Comparison of ENCODE assay signal across 8 cellular contexts in the genomic region with DNA sequence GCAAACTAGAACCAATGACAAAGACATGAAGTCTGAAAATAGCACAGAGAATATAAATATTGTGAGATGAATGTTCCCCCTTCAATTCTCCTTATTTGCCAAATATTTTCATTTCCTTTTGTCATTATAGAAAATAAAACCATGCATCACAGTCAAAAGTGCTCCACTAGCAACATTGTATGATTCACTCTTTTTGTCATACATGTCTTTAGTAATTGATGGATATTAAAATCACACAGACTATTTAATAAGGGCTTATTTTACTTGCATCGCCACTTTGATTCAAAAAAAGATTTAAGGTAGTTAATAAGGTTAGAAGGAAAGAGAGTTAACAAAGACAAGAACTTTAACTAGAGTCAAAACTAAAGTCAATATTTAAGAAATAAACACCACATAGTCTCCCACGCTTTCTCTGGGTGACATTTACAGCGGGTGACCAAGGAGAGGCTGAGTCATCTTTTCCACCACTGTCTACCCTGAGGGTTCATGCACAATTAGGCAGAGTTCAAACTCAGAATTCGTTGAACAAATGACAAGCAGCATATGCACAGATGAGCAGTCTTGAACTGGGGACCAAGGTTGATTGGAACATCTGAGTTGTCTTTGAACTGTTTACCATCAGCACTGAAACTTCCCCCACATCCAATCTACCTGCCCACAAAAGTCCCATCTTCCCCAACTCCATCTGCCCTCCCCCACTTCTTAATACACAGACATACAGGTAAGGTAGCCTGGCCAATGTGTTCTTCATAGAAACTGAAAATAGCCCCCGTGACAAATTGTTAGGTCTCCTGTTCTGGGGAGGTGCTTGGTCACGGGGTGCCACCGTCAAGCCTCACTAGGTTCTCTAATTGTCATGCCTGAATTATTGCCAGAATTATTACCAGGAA. TPM values are rescaled to one million over a fixed set of nuclear protein-coding genes. Genes with fewer than 3 reads are reported as not detected.
DNase-seq lines count a peak whose midpoint lies in the region; ATAC-seq, FAIRE-seq and TF ChIP-seq lines count a peak whose summit lies in the region.

No MANE protein-coding gene starts in this region.

- H3K79me2 ChIP-seq in K562 (ENCODE audit: control insufficient read depth, insufficient read depth, low read length), result no peaks in the 10 kb centered on the region

- no peak overlapping the region for H3K9ac ChIP-seq in K562 (ENCODE audit: insufficient read depth in 1 of 2, low read depth in 2 of 2, low read length in 2 of 2)

- peak; percentile 81 for FAIRE-seq in K562 (lab: Jason Lieb, UNC)
- no peak for FAIRE-seq in small intestine (lab: Jason Lieb, UNC)

- in situ Hi-C loops in K562 (cut with MboI), result no loop called here

- no peak overlapping the region for H3K27ac ChIP-seq in K562 (ENCODE audit: extremely low read depth, low read depth, low read length)
- H3K27ac ChIP-seq in small intestine (ENCODE audit: low read depth in 1 of 2, low read length in 1 of 2), result peak overlapping the region in 1 of 2 donors; percentile 20
- no peak overlapping the region for H3K27ac ChIP-seq in upper lobe of right lung

- TF ChIP-seq EP300 in K562 (IDR thresholded peaks at IDR 0.05; ENCODE audit: low read length), result no peak

- no peak overlapping the region for H3K4me2 ChIP-seq in K562 (ENCODE audit: insufficient read depth, low read length)

- no TSS peak for BruUV-seq in K562 (replicated peaks; lab: Mats Ljungman, UMichigan)

- H3K9me1 ChIP-seq in K562 (ENCODE audit: control insufficient read depth, insufficient read depth, low read length), result no peaks in the 10 kb centered on the region

- H3K36me3 ChIP-seq in K562 (ENCODE audit: control insufficient read depth, insufficient read depth, low read length) (no peaks in the 10 kb centered on the region), small intestine (ENCODE audit: control insufficient read depth in 2 of 2, insufficient read depth in 2 of 2, low read length in 2 of 2) (no peaks in the 10 kb centered on the region), upper lobe of right lung (no peaks in the 10 kb centered on the region)

- POLR2A ChIA-PET in K562 (lab: Yijun Ruan, JAX), result interaction anchor here (0.7 kb wide), 2 partner anchors 15 to 103 kb away, joined by 3 to 4 read pairs; no protein-coding TSS in a partner anchor

- DNase-seq in Daoy (ENCODE audit: low read depth) (peak; percentile 59), K562 (ENCODE audit: extremely low read depth in 1 of 4, low spot score in 3 of 4) (peak; percentile 18 to 47 (median 22)), small intestine (no peak), ecto neural progenitor cell (ENCODE audit: low spot score) (no peak), upper lobe of right lung (no peak), erythroblast (lab: John Stamatoyannopoulos, UW) (no peak)

- H3K4me3 ChIP-seq in K562, result no peak overlapping the region
- H3K4me3 ChIP-seq in small intestine (ENCODE audit: low read depth in 1 of 2, low read length in 2 of 2), result no peak overlapping the region
- no peak overlapping the region for H3K4me3 ChIP-seq in upper lobe of right lung

- no peak for TF ChIP-seq POLR2A in K562 (conservative IDR thresholded peaks at IDR 0.05)
- TF ChIP-seq POLR2A in erythroblast (IDR thresholded peaks at IDR 0.05; ENCODE audit: low read length), result no peak

- TF ChIP-seq RAD21 in K562 (CRISPR knock-in tag; conservative IDR thresholded peaks at IDR 0.05 in 1 of 2, IDR thresholded peaks at IDR 0.05 in 1 of 2), result no peak

- WGBS in K562 (ENCODE audit: insufficient coverage, low coverage, missing lambda C conversion rate), result 5% methylated on average over 7 of the region's 7 CpGs
- 53 to 58% (median 53%) methylated on average over 7 of the region's 7 CpGs for WGBS in small intestine, 3 donors

- TF ChIP-seq CTCF in K562 (IDR thresholded peaks at IDR 0.05 in 2 of 3, conservative IDR thresholded peaks at IDR 0.05 in 1 of 3; ENCODE audit: insufficient read depth in 2 of 3, low read depth in 1 of 3, low read length in 3 of 3), result no peak
- TF ChIP-seq CTCF in upper lobe of right lung (IDR thresholded peaks at IDR 0.05), result no peak

- H3K27me3 ChIP-seq in K562 (ENCODE audit: control insufficient read depth in 2 of 2, insufficient read depth in 2 of 2, low read length in 2 of 2) (no peaks in the 10 kb centered on the region), small intestine (ENCODE audit: control insufficient read depth in 2 of 2, insufficient read depth in 2 of 2, low read length in 2 of 2) (no peaks in the 10 kb centered on the region), upper lobe of right lung (no peaks in the 10 kb centered on the region)

- ATAC-seq in GM21423 (IDR thresholded peaks at IDR 0.05; ENCODE audit: unreplicated experiment), result peak; percentile 97
- ATAC-seq in HG03520 (IDR thresholded peaks at IDR 0.05; ENCODE audit: unreplicated experiment), result peak; percentile 99
- peak; percentile 40; the same call in 1 of the 3 replicates for ATAC-seq in K562
- ATAC-seq in upper lobe of right lung, result no peak

- no peaks in the 10 kb centered on the region for H3K9me3 ChIP-seq in K562 (replicated peaks; ENCODE audit: control insufficient read depth, insufficient read depth, low read depth, low read length)
- H3K9me3 ChIP-seq in small intestine (ENCODE audit: control insufficient read depth, low read depth), result no peaks in the 10 kb centered on the region
- no peaks in the 10 kb centered on the region for H3K9me3 ChIP-seq in upper lobe of right lung

- CTCF ChIA-PET in K562 (lab: Yijun Ruan, JAX; ENCODE audit: low intra/inter-chr PET ratio), result interaction anchor here (0.6 kb wide), 1 partner anchor 16 kb away, joined by 4 read pairs; no protein-coding TSS in a partner anchor

- H4K20me1 ChIP-seq in K562 (replicated peaks; ENCODE audit: control insufficient read depth, insufficient read depth, low read length), result no peaks in the 10 kb centered on the region

- H3K4me1 ChIP-seq in K562 (replicated peaks in 1 of 2; ENCODE audit: control insufficient read depth in 2 of 2, insufficient read depth in 2 of 2, low read length in 2 of 2), result peaks cover 0 to 7% of the 10 kb centered on the region in 2 experiments; a peak in 3 of 5 replicates
- H3K4me1 ChIP-seq in small intestine (ENCODE audit: control insufficient read depth in 2 of 2, insufficient read depth in 1 of 2, low read depth in 1 of 2, low read length in 1 of 2), result no peaks in the 10 kb centered on the region
- H3K4me1 ChIP-seq in upper lobe of right lung, result no peaks in the 10 kb centered on the region

- no peak overlapping the region for H2AFZ ChIP-seq in K562 (ENCODE audit: low read depth, low read length)

- intact Hi-C loops in K562 (cut with micrococcal nuclease), result no loop called here
- intact Hi-C loops in upper lobe of right lung (cut with DNase I), result no loop called here

TF ChIP-seq in K562, 482 proteins besides CTCF, POLR2A, EP300 and RAD21 (continues in another document):
- TF ChIP-seq FOS (IDR thresholded peaks at IDR 0.05; ENCODE audit: extremely low read depth, insufficient read length) (peak; percentile 37), SMARCC2 (IDR thresholded peaks at IDR 0.05; ENCODE audit: low read depth) (0 out of 2 replicates have a peak, but pooled peaks have one; percentile 36), ZNF184 (CRISPR knock-in tag; IDR thresholded peaks at IDR 0.05) (no peak), NFE2 (IDR thresholded peaks at IDR 0.05; ENCODE audit: low read depth) (peak; percentile 35; the same call in 1 of the 2 replicates), ZNF41 (CRISPR knock-in tag; conservative IDR thresholded peaks at IDR 0.05) (no peak), JUN (IDR thresholded peaks at IDR 0.05; ENCODE audit: borderline replicate concordance, low read depth, low read length) (peak; percentile 78), JUN (CRISPR knock-in tag; IDR thresholded peaks at IDR 0.05; ENCODE audit: borderline replicate concordance) (no peak)

RNA-seq across cellular contexts. Expression of a gene that starts 42.5 kb away (rescaled TPM):
- 18.3 and 22.0 TPM in 2 replicates for total RNA-seq in Daoy (2014; rRNA removed; shearing (Covaris generic))
- total RNA-seq in K562 (2011; cell fraction: chromatin; rRNA removed; ENCODE audit: low replicate concordance), result 6.8 and 19.1 TPM in 2 replicates
- 2.8 and 5.7 TPM in 2 replicates for total RNA-seq in K562 (2011; cell fraction: nucleolus; rRNA removed)
- 5.9 and 12.0 TPM in 2 replicates for total RNA-seq in K562 (2011; cell fraction: nucleoplasm; rRNA removed)
- total RNA-seq in K562 (2014; rRNA removed), result 1.2 and 1.9 TPM in 2 replicates
- total RNA-seq in K562 (2014; rRNA removed; fragmentation: Illumina TruSeq; extraction: Trizol), result 2.9 TPM in 2 replicates
- 2.0 and 2.3 TPM in 2 replicates for total RNA-seq in K562 (2015; rRNA removed; fragmentation: Illumina TruSeq; extraction: Trizol)
- total RNA-seq in K562 (2021), result 3.4 and 4.4 TPM in 2 replicates
- polyA plus RNA-seq in K562 (2011; rRNA removed), result 3.0 and 4.7 TPM in 2 replicates
- 1.4 and 2.1 TPM in 2 replicates for polyA plus RNA-seq in K562 (2011; cell fraction: cytosol; rRNA removed)
- 2.0 and 3.2 TPM in 2 replicates for polyA plus RNA-seq in K562 (2011; cell fraction: nucleus; rRNA removed)
- polyA plus RNA-seq in K562 (2012), result 2.2 and 3.1 TPM in 2 replicates
- polyA plus RNA-seq in K562 (2014; fragmentation: Illumina TruSeq; extraction: Trizol), result 1.8 and 2.7 TPM in 2 replicates
- polyA plus RNA-seq in K562 (2014; fragmentation: Nextera tagmentation; extraction: Ambion mirVana), result 1 to 10 TPM; 1.3 to 1.9 TPM
- 1.3 and 5.5 TPM in 2 replicates for polyA plus RNA-seq in K562 (2014; rRNA removed)
- 3.3 and 5.8 TPM in 2 replicates for polyA minus RNA-seq in K562 (2011; rRNA and poly(A)+ RNA removed)
- polyA minus RNA-seq in K562 (2011; cell fraction: cytosol; rRNA and poly(A)+ RNA removed), result 0.55 and 1.4 TPM in 2 replicates
- 8.8 and 16.8 TPM in 2 replicates for polyA minus RNA-seq in K562 (2011; cell fraction: nucleus; rRNA and poly(A)+ RNA removed)
- polyA plus RNA-seq in small intestine, result 1 to 10 TPM; 3.8 to 5.1 (median 4.5) TPM
- total RNA-seq in upper lobe of right lung, result 7.4 TPM

Comparison
In these comparisons a context has a peak if more than half of its experiments do, and no peak if none do; other contexts are left out.
1. DNase-seq: peak in Daoy (single experiment) and K562 (4 of 4); none in small intestine (single experiment), ecto neural progenitor cell (single experiment), upper lobe of right lung (single experiment) and erythroblast (0 of 2).